Comparison of ENCODE assay signal across 20 cellular contexts in the genomic region with DNA sequence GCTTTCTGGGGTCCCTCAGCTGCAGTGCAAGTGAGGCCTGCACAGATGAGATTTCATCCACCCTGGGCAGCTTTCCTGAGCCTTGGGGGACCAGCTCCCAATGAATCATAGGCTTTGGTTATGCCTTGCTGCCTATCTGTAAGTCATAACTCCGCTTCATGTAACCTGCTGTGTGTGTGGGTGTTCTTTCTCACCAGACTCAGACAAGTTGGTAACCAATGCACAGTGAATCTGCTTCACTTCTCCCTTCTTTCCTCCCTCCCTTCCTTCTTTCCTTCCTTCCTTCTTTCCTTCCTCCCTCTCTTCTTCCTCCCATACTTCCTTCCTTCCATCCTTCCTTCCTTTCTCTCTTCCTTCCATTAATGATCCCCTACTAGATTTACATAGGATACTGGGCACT.
"Had no signal": no experiment of that assay in that cellular context is flagged by ENCODE, and none has a peak within 500 bp of the region (broad histone marks: within the 10 kb centered on the region; RNA-seq: fewer than 3 reads in every experiment).

No MANE protein-coding gene starts in this region.

- H3K9me3 ChIP-seq: heart left ventricle, transverse colon, vagina had no signal

- H3K27me3 ChIP-seq: vagina had no signal

- H3K27ac ChIP-seq: heart left ventricle, skin epidermis, transverse colon, vagina had no signal

- H3K4me1 ChIP-seq: heart left ventricle, transverse colon, vagina had no signal

- DNase-seq: activated CD4-positive, alpha-beta T cell treated with anti-CD3 and anti-CD28 coated beads for 1 hour; activated CD4-positive, alpha-beta T cell treated with anti-CD3 and anti-CD28 coated beads, Interleukin-2, amount 50 U/mL, for 48 hours; activated naive CD4-positive, alpha-beta T cell treated with anti-CD3 and anti-CD28 coated beads, Interleukin-2, amount 50 U/mL, for 16 hours; activated T-cell treated with anti-CD3 and anti-CD28 coated beads, Interleukin-2, amount 50 U/mL, for 24 hours; dermis blood vessel endothelial cell; effector memory CD8-positive, alpha-beta T cell; heart left ventricle; islet precursor cell; left ventricle myocardium superior; mesendoderm; occipital lobe; right cardiac atrium; stimulated activated CD4-positive, alpha-beta T cell treated with anti-CD3 and anti-CD28 coated beads, Interleukin-4, amount 100 ng/mL, for 4 hours; stimulated activated CD8-positive, alpha-beta memory T cell treated with anti-CD3 and anti-CD28 coated beads, Interleukin-4, amount 100 ng/mL, for 48 hours; stimulated activated naive CD4-positive, alpha-beta T cell treated with Interleukin-2 at 50 U/mL for 16 hours; substantia nigra; T-helper 9 cell; transverse colon had no signal

- H3K4me3 ChIP-seq: heart left ventricle, skin epidermis, transverse colon, vagina had no signal

- H3K36me3 ChIP-seq: heart left ventricle, transverse colon, vagina had no signal
